ENCODE assay signal across 27 cellular contexts in genomic region chr7:158473946-158474345, GRCh38.
"Had no signal": no experiment of that assay in that cellular context is flagged by ENCODE, and none has a peak within 500 bp of the region (broad histone marks: within the 10 kb centered on the region; RNA-seq: fewer than 3 reads in every experiment).

No MANE protein-coding gene starts in this region.

- H3K4me1 Mint-ChIP-seq: memory B cell; stimulated activated effector memory CD8-positive, alpha-beta T cell treated with anti-CD3 and anti-CD28 coated beads, Interleukin-12 subunit alpha, Interleukin-12 subunit beta, amount 100 ng/mL, for 72 hours had no signal

- H3K9me3 Mint-ChIP-seq: natural killer cell treated with Interleukin-12 subunit alpha and Interleukin-12 subunit beta and Interleukin-15 and Interleukin-18, amount 100 ng/mL, for 72 hours; neural crest cell; stimulated activated effector memory CD8-positive, alpha-beta T cell treated with anti-CD3 and anti-CD28 coated beads, Interleukin-12 subunit alpha, Interleukin-12 subunit beta, amount 100 ng/mL, for 72 hours; stimulated activated naive CD8-positive, alpha-beta T cell treated with anti-CD3 and anti-CD28 coated beads, Interleukin-15, Interleukin-2, amounts not matched to agents 100 ng/mL and 50 ng/mL, for 24 hours; type B pancreatic cell had no signal

- H3K36me3 Mint-ChIP-seq: immature natural killer cell; memory B cell; naive thymus-derived CD4-positive, alpha-beta T cell; natural killer cell treated with Interleukin-12 subunit alpha and Interleukin-12 subunit beta and Interleukin-15 and Interleukin-18, amount 100 ng/mL, for 72 hours; stimulated activated effector memory CD8-positive, alpha-beta T cell treated with anti-CD3 and anti-CD28 coated beads, Interleukin-12 subunit alpha, Interleukin-12 subunit beta, amount 100 ng/mL, for 72 hours; type B pancreatic cell had no signal

- H3K9me3 ChIP-seq: left ventricle myocardium inferior, mucosa of descending colon, neutrophil, right atrium auricular region, right lobe of liver, suprapubic skin, tibial nerve, vagina had no signal

- H3K4me3 ChIP-seq: left ventricle myocardium inferior, mucosa of descending colon, right atrium auricular region, right lobe of liver, smooth muscle cell, suprapubic skin, tibial nerve, vagina had no signal

- H3K79me2 ChIP-seq: parathyroid adenoma had no signal

- H3K27me3 ChIP-seq: right atrium auricular region, right lobe of liver, tibial nerve, vagina had no signal

- H3K4me3 Mint-ChIP-seq: immature natural killer cell; memory B cell; natural killer cell treated with Interleukin-12 subunit alpha and Interleukin-12 subunit beta and Interleukin-15 and Interleukin-18, amount 100 ng/mL, for 72 hours; stimulated activated effector memory CD8-positive, alpha-beta T cell treated with anti-CD3 and anti-CD28 coated beads, Interleukin-12 subunit alpha, Interleukin-12 subunit beta, amount 100 ng/mL, for 72 hours; stimulated activated naive CD8-positive, alpha-beta T cell treated with anti-CD3 and anti-CD28 coated beads, Interleukin-15, Interleukin-2, amounts not matched to agents 100 ng/mL and 50 ng/mL, for 24 hours; type B pancreatic cell had no signal

- H3K4me1 ChIP-seq: left ventricle myocardium inferior, parathyroid adenoma, right atrium auricular region, right lobe of liver, suprapubic skin, tibial nerve, vagina had no signal

- H3K27ac Mint-ChIP-seq: immature natural killer cell; memory B cell; naive thymus-derived CD4-positive, alpha-beta T cell; natural killer cell treated with Interleukin-12 subunit alpha and Interleukin-12 subunit beta and Interleukin-15 and Interleukin-18, amount 100 ng/mL, for 72 hours; progenitor cell of endocrine pancreas; stimulated activated effector memory CD8-positive, alpha-beta T cell treated with anti-CD3 and anti-CD28 coated beads, Interleukin-12 subunit alpha, Interleukin-12 subunit beta, amount 100 ng/mL, for 72 hours; stimulated activated naive CD8-positive, alpha-beta T cell treated with anti-CD3 and anti-CD28 coated beads, Interleukin-15, Interleukin-2, amounts not matched to agents 100 ng/mL and 50 ng/mL, for 24 hours; type B pancreatic cell had no signal

- H3K9ac ChIP-seq: parathyroid adenoma had no signal

- FAIRE-seq: kidney had no signal

- H2AFZ ChIP-seq: parathyroid adenoma had no signal

- ATAC-seq: naive thymus-derived CD4-positive, alpha-beta T cell; natural killer cell treated with Interleukin-12 subunit alpha and Interleukin-12 subunit beta and Interleukin-15 and Interleukin-18, amount 100 ng/mL, for 72 hours; stimulated activated effector memory CD8-positive, alpha-beta T cell treated with anti-CD3 and anti-CD28 coated beads, Interleukin-12 subunit alpha, Interleukin-12 subunit beta, amount 100 ng/mL, for 72 hours had no signal

- H3K27ac ChIP-seq: left ventricle myocardium inferior, neutrophil, parathyroid adenoma, right atrium auricular region, right lobe of liver, suprapubic skin, tibial nerve, vagina had no signal

- DNase-seq: immature natural killer cell; left ventricle myocardium inferior; midbrain; mucosa of descending colon; naive thymus-derived CD4-positive, alpha-beta T cell; occipital lobe; right lobe of liver; stimulated activated CD4-positive, alpha-beta T cell treated with anti-CD3 and anti-CD28 coated beads, Interleukin-12 subunit alpha, Interleukin-12 subunit beta, amount 100 ng/mL, for 4 hours; stimulated activated CD4-positive, alpha-beta T cell treated with anti-CD3 and anti-CD28 coated beads, Interleukin-15, amount 100 ng/mL, for 24 hours; stimulated activated CD4-positive, alpha-beta T cell treated with anti-CD3 and anti-CD28 coated beads, Interleukin-2, amount 100 ng/mL, for 24 hours; stimulated activated CD4-positive, alpha-beta T cell treated with anti-CD3 and anti-CD28 coated beads, Interleukin-4, amount 100 ng/mL, for 24 hours; stimulated activated naive CD4-positive, alpha-beta T cell had no signal

- H3K36me3 ChIP-seq: left ventricle myocardium inferior, neutrophil, right atrium auricular region, right lobe of liver, suprapubic skin, tibial nerve, vagina had no signal

- H3K4me2 ChIP-seq: smooth muscle cell had no signal
